Comparison of ENCODE assay signal across 15 cellular contexts in genomic region chr2:234694244-234695013, GRCh38.
DNase-seq lines count a peak whose midpoint lies in the region; ATAC-seq and TF ChIP-seq lines count a peak whose summit lies in the region.
"Had no signal": no experiment of that assay in that cellular context is flagged by ENCODE, and none has a peak within 500 bp of the region (broad histone marks: within the 10 kb centered on the region; RNA-seq: fewer than 3 reads in every experiment).

No MANE protein-coding gene starts in this region.

- H3K27ac Mint-ChIP-seq in stimulated activated naive B cell treated with anti-CD40 and anti-IgM and Interleukin-4, amounts not matched to agents 10 μg/mL and 1 μg/mL and 100 μg/mL, for 72 hours, result no peak overlapping the region

- H3K4me3 Mint-ChIP-seq in stimulated activated naive B cell treated with anti-CD40 and anti-IgM and Interleukin-4, amounts not matched to agents 10 μg/mL and 1 μg/mL and 100 μg/mL, for 72 hours, result no peak overlapping the region

- H3K4me1 Mint-ChIP-seq in stimulated activated naive B cell treated with anti-CD40 and anti-IgM and Interleukin-4, amounts not matched to agents 10 μg/mL and 1 μg/mL and 100 μg/mL, for 72 hours, result peaks cover 16 to 39% of the 10 kb centered on the region in 2 donors

- POLR2A ChIA-PET in SK-N-SH (lab: Yijun Ruan, JAX), result no interaction called here

- ATAC-seq in SK-N-SH treated with all-trans-retinoic acid at 6 μM for 48 hours (no peak), GM18868 (IDR thresholded peaks at IDR 0.05; ENCODE audit: unreplicated experiment) (no peak)
- ATAC-seq in stimulated activated naive B cell treated with anti-CD40 and anti-IgM and Interleukin-4, amounts not matched to agents 10 μg/mL and 1 μg/mL and 100 μg/mL, for 72 hours (replicated peaks), result peak; percentile 80 to 86
- ATAC-seq: foreskin keratinocyte, psoas muscle had no signal

- H3K36me3 Mint-ChIP-seq in stimulated activated naive B cell treated with anti-CD40 and anti-IgM and Interleukin-4, amounts not matched to agents 10 μg/mL and 1 μg/mL and 100 μg/mL, for 72 hours, result peaks cover 10 to 11% of the 10 kb centered on the region in 2 donors

- peaks cover 16% of the 10 kb centered on the region in 2 experiments; a peak in 3 of 4 replicates for H3K4me1 ChIP-seq in SK-N-SH (ENCODE audit: control insufficient read depth in 1 of 2, insufficient read depth in 2 of 2, low read depth in 1 of 2, low read length in 1 of 2)
- peaks cover 32% of the 10 kb centered on the region for H3K4me1 ChIP-seq in adipocyte (ENCODE audit: control insufficient read depth, insufficient read depth, low read length)

- no peak overlapping the region for H3K27ac ChIP-seq in SK-N-SH (ENCODE audit: low read depth in 2 of 2, low read length in 1 of 2)
- H3K27ac ChIP-seq: foreskin keratinocyte, psoas muscle had no signal

- H3K4me3 ChIP-seq in SK-N-SH (ENCODE audit: low read depth in 2 of 2, low read length in 1 of 2) (no peak overlapping the region), adipocyte (ENCODE audit: low read length) (peak overlapping the region; percentile 53)
- H3K4me3 ChIP-seq: psoas muscle had no signal

- no peak overlapping the region for H2AFZ ChIP-seq in SK-N-SH (ENCODE audit: low read depth)

- CTCF ChIA-PET in SK-N-SH (lab: Yijun Ruan, JAX), result interaction anchor here (1.0 kb wide), 1 partner anchor 259 kb away, joined by 3 read pairs; no protein-coding TSS in a partner anchor

- H3K9ac ChIP-seq in SK-N-SH (no peak overlapping the region), adipocyte (ENCODE audit: low read length) (no peak overlapping the region)

- DNase-seq in SK-N-SH (no peak), adipocyte (ENCODE audit: low read depth) (peak; percentile 50), hepatic stellate cell (ENCODE audit: low spot score) (peak; percentile 68), DMS153 treated with DMSO at 0.1 percent for 48 hours (lab: John Stamatoyannopoulos, UW; ENCODE audit: unreplicated experiment) (no peak), RPMI8226 (no peak)
- DNase-seq in stimulated activated naive B cell treated with anti-CD40 and anti-IgM and Interleukin-4, amounts not matched to agents 10 μg/mL and 1 μg/mL and 100 μg/mL, for 72 hours, result no peak
- DNase-seq: 8988T; activated CD4-positive, alpha-beta T cell treated with anti-CD3 and anti-CD28 coated beads, Interleukin-2, amount 50 U/mL, for 4 hours; DND-41; MM.1S; NCI-H69; psoas muscle had no signal

- H3K9me3 ChIP-seq in SK-N-SH (no peaks in the 10 kb centered on the region), adipocyte (ENCODE audit: control insufficient read depth, low read length) (peaks cover 18% of the 10 kb centered on the region)
- H3K9me3 ChIP-seq: psoas muscle had no signal

- peaks cover 12% of the 10 kb centered on the region for H3F3A ChIP-seq in SK-N-SH (replicated peaks; ENCODE audit: insufficient read depth)

- H3K36me3 ChIP-seq in SK-N-SH (replicated peaks in 1 of 2; ENCODE audit: control insufficient read depth in 1 of 2, insufficient read depth in 2 of 2, low read length in 1 of 2) (no peaks in the 10 kb centered on the region), adipocyte (ENCODE audit: control insufficient read depth, insufficient read depth, low read length, severe bottlenecking) (no peaks in the 10 kb centered on the region)

- peaks cover 11 to 14% of the 10 kb centered on the region in 2 donors for H3K27me3 Mint-ChIP-seq in stimulated activated naive B cell treated with anti-CD40 and anti-IgM and Interleukin-4, amounts not matched to agents 10 μg/mL and 1 μg/mL and 100 μg/mL, for 72 hours

- no peaks in the 10 kb centered on the region for H3K9me2 ChIP-seq in SK-N-SH

- no peak for TF ChIP-seq RAD21 in SK-N-SH (IDR thresholded peaks at IDR 0.05; ENCODE audit: low read length)

- TF ChIP-seq CTCF in SK-N-SH (IDR thresholded peaks at IDR 0.05), result no peak

- peaks cover 23 to 25% of the 10 kb centered on the region in 2 donors for H3K9me3 Mint-ChIP-seq in stimulated activated naive B cell treated with anti-CD40 and anti-IgM and Interleukin-4, amounts not matched to agents 10 μg/mL and 1 μg/mL and 100 μg/mL, for 72 hours

- H4K20me1 ChIP-seq in SK-N-SH (ENCODE audit: insufficient read depth), result no peaks in the 10 kb centered on the region

- H3K79me2 ChIP-seq in SK-N-SH (ENCODE audit: insufficient read depth), result no peaks in the 10 kb centered on the region

- no peak overlapping the region for H3K4me2 ChIP-seq in SK-N-SH

- WGBS in SK-N-SH (ENCODE audit: low lambda C conversion rate), result 75% methylated on average over 4 of the region's 4 CpGs

- H3K27me3 ChIP-seq in SK-N-SH (ENCODE audit: insufficient read depth) (no peaks in the 10 kb centered on the region), adipocyte (replicated peaks; ENCODE audit: control insufficient read depth, insufficient read depth, low read length) (no peaks in the 10 kb centered on the region)
- H3K27me3 ChIP-seq: foreskin keratinocyte had no signal

- no peak for TF ChIP-seq EP300 in SK-N-SH (IDR thresholded peaks at IDR 0.05; ENCODE audit: borderline replicate concordance in 1 of 2, low read depth in 1 of 2, low read length in 1 of 2)

TF ChIP-seq in SK-N-SH, 30 proteins besides CTCF, POLR2A, EP300 and RAD21:
- TF ChIP-seq FOSL2 (IDR thresholded peaks at IDR 0.05; ENCODE audit: borderline replicate concordance, low read depth), result peak; percentile 46; the same call in 1 of the 2 replicates
- TF ChIP-seq NRF1 (IDR thresholded peaks at IDR 0.05; ENCODE audit: low read depth, low read length), result no peak
- TF ChIP-seq SMC3 (IDR thresholded peaks at IDR 0.05; ENCODE audit: low read depth, low read length), result no peak
- TF ChIP-seq GABPA (IDR thresholded peaks at IDR 0.05; ENCODE audit: low read depth), result no peak
TF ChIP-seq in SK-N-SH: peak in this region for 1.

TF ChIP-seq in SK-N-SH treated with all-trans-retinoic acid at 6 μM for 48 hours, 23 proteins besides CTCF, POLR2A, EP300 and RAD21:
- TF ChIP-seq PATZ1 (CRISPR knock-in tag; IDR thresholded peaks at IDR 0.05; ENCODE audit: borderline replicate concordance) (no peak), POU6F1 (CRISPR knock-in tag; IDR thresholded peaks at IDR 0.05; ENCODE audit: borderline replicate concordance, low read depth) (no peak), BACH2 (CRISPR knock-in tag; IDR thresholded peaks at IDR 0.05; ENCODE audit: borderline replicate concordance) (no peak)
TF ChIP-seq in SK-N-SH treated with all-trans-retinoic acid at 6 μM for 48 hours: peak in this region for 0.

Comparison
In these comparisons a context has a peak if more than half of its experiments do, and no peak if none do; other contexts are left out.
1. DNase-seq: peak in adipocyte (single experiment) and hepatic stellate cell (single experiment); none in SK-N-SH (single experiment), stimulated activated naive B cell treated with anti-CD40 and anti-IgM and Interleukin-4, amounts not matched to agents 10 μg/mL and 1 μg/mL and 100 μg/mL, for 72 hours (single experiment), DMS153 treated with DMSO at 0.1 percent for 48 hours (single experiment) and RPMI8226 (single experiment).
2. ATAC-seq: peak in stimulated activated naive B cell treated with anti-CD40 and anti-IgM and Interleukin-4, amounts not matched to agents 10 μg/mL and 1 μg/mL and 100 μg/mL, for 72 hours (2 of 2); none in SK-N-SH treated with all-trans-retinoic acid at 6 μM for 48 hours (single experiment) and GM18868 (single experiment).